In the genomic region with DNA sequence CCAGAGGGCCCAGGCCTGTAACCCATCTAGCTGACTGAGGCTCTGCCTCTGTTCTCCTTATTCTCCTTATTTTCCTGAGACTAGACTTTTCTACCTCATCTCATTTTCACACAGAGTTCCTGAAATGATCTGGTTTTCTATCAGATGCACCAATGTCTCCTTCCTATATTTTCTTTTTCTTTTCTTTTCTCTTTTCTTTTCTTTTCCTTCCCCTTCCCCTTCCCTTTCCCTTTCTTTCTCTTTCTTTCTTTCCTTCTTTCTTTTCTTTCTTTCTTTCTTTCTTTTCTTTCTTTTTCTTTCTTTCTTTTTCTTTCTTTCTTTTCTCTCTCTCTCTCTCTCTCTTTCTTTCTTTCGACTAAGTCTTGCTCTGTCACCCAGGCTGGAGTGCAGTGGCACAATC, we compare ENCODE assay signal across 1 cellular context.
TF ChIP-seq lines count a peak whose summit lies in the region.

No MANE protein-coding gene starts in this region.

TF ChIP-seq in K562, 482 proteins besides CTCF, POLR2A, EP300 and RAD21:
- TF ChIP-seq, protein P1, sequence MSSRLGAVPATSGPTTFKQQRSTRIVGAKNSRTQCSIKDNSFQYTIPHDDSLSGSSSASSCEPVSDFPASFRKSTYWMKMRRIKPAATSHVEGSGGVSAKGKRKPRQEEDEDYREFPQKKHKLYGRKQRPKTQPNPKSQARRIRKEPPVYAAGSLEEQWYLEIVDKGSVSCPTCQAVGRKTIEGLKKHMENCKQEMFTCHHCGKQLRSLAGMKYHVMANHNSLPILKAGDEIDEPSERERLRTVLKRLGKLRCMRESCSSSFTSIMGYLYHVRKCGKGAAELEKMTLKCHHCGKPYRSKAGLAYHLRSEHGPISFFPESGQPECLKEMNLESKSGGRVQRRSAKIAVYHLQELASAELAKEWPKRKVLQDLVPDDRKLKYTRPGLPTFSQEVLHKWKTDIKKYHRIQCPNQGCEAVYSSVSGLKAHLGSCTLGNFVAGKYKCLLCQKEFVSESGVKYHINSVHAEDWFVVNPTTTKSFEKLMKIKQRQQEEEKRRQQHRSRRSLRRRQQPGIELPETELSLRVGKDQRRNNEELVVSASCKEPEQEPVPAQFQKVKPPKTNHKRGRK (tag; IDR thresholded peaks at IDR 0.05): peak; percentile 97
- TF ChIP-seq JUND (IDR thresholded peaks at IDR 0.05; ENCODE audit: borderline replicate concordance, low read depth, low read length): no peak
- TF ChIP-seq JUND (tag; IDR thresholded peaks at IDR 0.05; ENCODE audit: borderline replicate concordance, low read depth, low read length): no peak
